In genomic region chr3:25655659-25656058, GRCh38 we compare ENCODE assay signal across 23 cellular contexts. TPM values are rescaled to one million over a fixed set of nuclear protein-coding genes. Genes with fewer than 3 reads are reported as not detected.
DNase-seq lines count a peak whose midpoint lies in the region; ATAC-seq, FAIRE-seq and TF ChIP-seq lines count a peak whose summit lies in the region.
"Had no signal": no experiment of that assay in that cellular context is flagged by ENCODE, and none has a peak within 500 bp of the region (broad histone marks: within the 10 kb centered on the region; RNA-seq: fewer than 3 reads in every experiment).

No MANE protein-coding gene starts in this region.

- no peak overlapping the region for H3K4me3 Mint-ChIP-seq in activated CD4-positive, alpha-beta T cell treated with anti-CD3 and anti-CD28 coated beads, Interleukin-2, amount 10 ng/mL, durations not matched to agents 7 days and 5 days
- H3K4me3 Mint-ChIP-seq in activated naive CD8-positive, alpha-beta T cell treated with anti-CD3 and anti-CD28 coated beads, Interleukin-2, amount 10 ng/mL, durations not matched to agents 7 days and 5 days = no peak overlapping the region
- H3K4me3 Mint-ChIP-seq in naive thymus-derived CD4-positive, alpha-beta T cell = peak overlapping the region; percentile 2 to 76 (median 52)
- H3K4me3 Mint-ChIP-seq: mesothelial cell of epicardium, nephron had no signal

- intact Hi-C loops in naive thymus-derived CD4-positive, alpha-beta T cell (cut with micrococcal nuclease) = loop anchor here in 1 of 2 donors (1.0 kb wide), 1 partner anchor 8 kb away; no protein-coding TSS in a partner anchor

- H3K27ac Mint-ChIP-seq in activated CD4-positive, alpha-beta T cell treated with anti-CD3 and anti-CD28 coated beads, Interleukin-2, amount 10 ng/mL, durations not matched to agents 7 days and 5 days = no peak overlapping the region
- H3K27ac Mint-ChIP-seq in activated naive CD8-positive, alpha-beta T cell treated with anti-CD3 and anti-CD28 coated beads, Interleukin-2, amount 10 ng/mL, durations not matched to agents 7 days and 5 days = no peak overlapping the region
- H3K27ac Mint-ChIP-seq in naive thymus-derived CD4-positive, alpha-beta T cell = peak overlapping the region in 7 of 9 donors; percentile 37 to 83 (median 59)
- H3K27ac Mint-ChIP-seq: activated T-helper 2 cell treated with anti-CD3 and anti-CD28 coated beads, Interferon-gamma antibody, Interleukin-2, Interleukin-4, amounts not matched to agents 10 μg/mL and 5 μg/mL and 100 μg/mL, durations not matched to agents 14 hours and 24 hours and 36 hours; mesothelial cell of epicardium; nephron had no signal

- H3K4me1 ChIP-seq in naive thymus-derived CD4-positive, alpha-beta T cell (ENCODE audit: control insufficient read depth in 2 of 2, insufficient read depth in 2 of 2, low read length in 2 of 2) = peaks cover 47 to 49% of the 10 kb centered on the region in 2 donors

- POLR2A ChIA-PET in activated CD4-positive, alpha-beta T cell treated with anti-CD3 and anti-CD28 coated beads, Interleukin-2, amount 10 ng/mL, durations not matched to agents 7 days and 5 days (lab: Charles Lee) = no interaction called here
- POLR2A ChIA-PET in activated naive CD8-positive, alpha-beta T cell treated with anti-CD3 and anti-CD28 coated beads, Interleukin-2, amount 10 ng/mL, durations not matched to agents 7 days and 5 days (lab: Charles Lee) = no interaction called here
- POLR2A ChIA-PET in naive thymus-derived CD4-positive, alpha-beta T cell (lab: Charles Lee) = no interaction called here

- H3K4me1 Mint-ChIP-seq in activated CD4-positive, alpha-beta T cell treated with anti-CD3 and anti-CD28 coated beads, Interleukin-2, amount 10 ng/mL, durations not matched to agents 7 days and 5 days = peaks cover 54% of the 10 kb centered on the region
- peaks cover 46% of the 10 kb centered on the region for H3K4me1 Mint-ChIP-seq in activated naive CD8-positive, alpha-beta T cell treated with anti-CD3 and anti-CD28 coated beads, Interleukin-2, amount 10 ng/mL, durations not matched to agents 7 days and 5 days
- peaks cover 53 to 96% (median 84%) of the 10 kb centered on the region in 7 donors for H3K4me1 Mint-ChIP-seq in naive thymus-derived CD4-positive, alpha-beta T cell

- peak; percentile 36 for ATAC-seq in activated naive CD8-positive, alpha-beta T cell treated with anti-CD3 and anti-CD28 coated beads, Interleukin-2, amount 10 ng/mL, durations not matched to agents 7 days and 5 days (ENCODE audit: low read depth)
- ATAC-seq in naive thymus-derived CD4-positive, alpha-beta T cell = peak; percentile 49
- ATAC-seq: A549, left ventricle myocardium superior, Right ventricle myocardium inferior had no signal

- no peaks in the 10 kb centered on the region for H3K27me3 ChIP-seq in naive thymus-derived CD4-positive, alpha-beta T cell (ENCODE audit: control insufficient read depth in 2 of 2, insufficient read depth in 2 of 2, low read length in 2 of 2)
- H3K27me3 ChIP-seq: stomach, thyroid gland had no signal

- H3K27ac ChIP-seq in naive thymus-derived CD4-positive, alpha-beta T cell (ENCODE audit: low read depth, low read length) = no peak overlapping the region
- H3K27ac ChIP-seq: A549, PC-9, stomach, thyroid gland, WERI-Rb-1 had no signal

- H3K36me3 Mint-ChIP-seq in activated CD4-positive, alpha-beta T cell treated with anti-CD3 and anti-CD28 coated beads, Interleukin-2, amount 10 ng/mL, durations not matched to agents 7 days and 5 days (ENCODE audit: low read depth) = peaks cover 33% of the 10 kb centered on the region
- peaks cover 35% of the 10 kb centered on the region for H3K36me3 Mint-ChIP-seq in activated naive CD8-positive, alpha-beta T cell treated with anti-CD3 and anti-CD28 coated beads, Interleukin-2, amount 10 ng/mL, durations not matched to agents 7 days and 5 days
- peaks cover 2 to 27% (median 19%) of the 10 kb centered on the region in 5 donors for H3K36me3 Mint-ChIP-seq in naive thymus-derived CD4-positive, alpha-beta T cell

- H3K27me3 Mint-ChIP-seq in activated CD4-positive, alpha-beta T cell treated with anti-CD3 and anti-CD28 coated beads, Interleukin-2, amount 10 ng/mL, durations not matched to agents 7 days and 5 days = no peaks in the 10 kb centered on the region
- H3K27me3 Mint-ChIP-seq in activated naive CD8-positive, alpha-beta T cell treated with anti-CD3 and anti-CD28 coated beads, Interleukin-2, amount 10 ng/mL, durations not matched to agents 7 days and 5 days = no peaks in the 10 kb centered on the region
- no peaks in the 10 kb centered on the region for H3K27me3 Mint-ChIP-seq in naive thymus-derived CD4-positive, alpha-beta T cell

- peak; percentile 32 for FAIRE-seq in D721Med (lab: Jason Lieb, UNC)
- FAIRE-seq: A549, keratinocyte had no signal

- DNase-seq in activated CD4-positive, alpha-beta T cell treated with anti-CD3 and anti-CD28 coated beads, Interleukin-2, amount 10 ng/mL, durations not matched to agents 7 days and 5 days = peak; percentile 8
- no peak for DNase-seq in activated CD4-positive, alpha-beta T cell treated with anti-CD3 and anti-CD28 coated beads for 4 hours
- DNase-seq in D721Med (ENCODE audit: insufficient read length, low spot score) (no peak), dermis blood vessel endothelial cell (no peak), NOMO-1 treated with dmso at 0.1 percent for 144 hours (lab: John Stamatoyannopoulos, UW; ENCODE audit: unreplicated experiment) (no peak), AG08395 (ENCODE audit: low spot score) (no peak)
- DNase-seq in activated naive CD8-positive, alpha-beta T cell treated with anti-CD3 and anti-CD28 coated beads, Interleukin-2, amount 10 ng/mL, durations not matched to agents 7 days and 5 days = no peak
- DNase-seq in naive thymus-derived CD4-positive, alpha-beta T cell = peak in 1 of 9 donors; percentile 13
- DNase-seq: activated CD8-positive, alpha-beta memory T cell treated with anti-CD3 and anti-CD28 coated beads, Interleukin-2, amount 50 U/mL, for 48 hours; left ventricle myocardium superior; NCI-H1417; NCI-H510A; PC-9; stomach; T-helper 9 cell; thyroid gland; WERI-Rb-1 had no signal

- H3K36me3 ChIP-seq in naive thymus-derived CD4-positive, alpha-beta T cell (ENCODE audit: control insufficient read depth in 2 of 3, insufficient read depth in 3 of 3, low read length in 3 of 3) = peaks cover 0 to under 1% (median 0%) of the 10 kb centered on the region in 3 experiments
- H3K36me3 ChIP-seq: stomach, thyroid gland, WERI-Rb-1 had no signal

- TF ChIP-seq CTCF in D721Med (IDR thresholded peaks at IDR 0.05; ENCODE audit: insufficient read depth, missing control alignments) = no peak

- H3K4me3 ChIP-seq in naive thymus-derived CD4-positive, alpha-beta T cell (ENCODE audit: low read length) = no peak overlapping the region
- H3K4me3 ChIP-seq: A549, PC-9, stomach, thyroid gland had no signal

- peaks cover 3% of the 10 kb centered on the region for H3K9me3 Mint-ChIP-seq in activated CD4-positive, alpha-beta T cell treated with anti-CD3 and anti-CD28 coated beads, Interleukin-2, amount 10 ng/mL, durations not matched to agents 7 days and 5 days
- H3K9me3 Mint-ChIP-seq in activated naive CD8-positive, alpha-beta T cell treated with anti-CD3 and anti-CD28 coated beads, Interleukin-2, amount 10 ng/mL, durations not matched to agents 7 days and 5 days = peaks cover 3% of the 10 kb centered on the region
- H3K9me3 Mint-ChIP-seq in naive thymus-derived CD4-positive, alpha-beta T cell = peaks cover 0 to 4% (median 2%) of the 10 kb centered on the region in 11 donors

- CTCF ChIA-PET in activated CD4-positive, alpha-beta T cell treated with anti-CD3 and anti-CD28 coated beads, Interleukin-2, amount 10 ng/mL, durations not matched to agents 7 days and 5 days (lab: Charles Lee) = no interaction called here
- CTCF ChIA-PET in naive thymus-derived CD4-positive, alpha-beta T cell (lab: Charles Lee) = no interaction called here

- no peaks in the 10 kb centered on the region for H3K9me3 ChIP-seq in naive thymus-derived CD4-positive, alpha-beta T cell (ENCODE audit: control insufficient read depth in 2 of 3, low read length in 3 of 3)
- H3K9me3 ChIP-seq: A549, stomach, thyroid gland had no signal

RNA-seq across cellular contexts. Expression of gene TOP2B, which starts 9.0 kb away (rescaled TPM):
- total RNA-seq in activated CD4-positive, alpha-beta T cell treated with anti-CD3 and anti-CD28 coated beads, Interleukin-2, amount 10 ng/mL, durations not matched to agents 7 days and 5 days = 100 to 1,000 TPM; 117 to 122 TPM
- 100 to 1,000 TPM; 139 to 143 TPM for total RNA-seq in activated naive CD8-positive, alpha-beta T cell treated with anti-CD3 and anti-CD28 coated beads, Interleukin-2, amount 10 ng/mL, durations not matched to agents 7 days and 5 days
- total RNA-seq in naive thymus-derived CD4-positive, alpha-beta T cell = 100 to 1,000 TPM; 109 to 190 (median 127) TPM
- 100 to 1,000 TPM in 1 of 2 donors, 10 to 100 TPM in 1; 66.6 to 118 TPM for polyA plus RNA-seq in naive thymus-derived CD4-positive, alpha-beta T cell
- 95.5 and 163 TPM in 2 replicates for total RNA-seq in dermis blood vessel endothelial cell

Comparison
In these comparisons a context has a peak if more than half of its experiments do, and no peak if none do; other contexts are left out.
1. H3K27ac Mint-ChIP-seq: peak in naive thymus-derived CD4-positive, alpha-beta T cell (7 of 9); none in activated CD4-positive, alpha-beta T cell treated with anti-CD3 and anti-CD28 coated beads, Interleukin-2, amount 10 ng/mL, durations not matched to agents 7 days and 5 days (single experiment) and activated naive CD8-positive, alpha-beta T cell treated with anti-CD3 and anti-CD28 coated beads, Interleukin-2, amount 10 ng/mL, durations not matched to agents 7 days and 5 days (single experiment).
2. H3K4me3 Mint-ChIP-seq: peak in naive thymus-derived CD4-positive, alpha-beta T cell (10 of 10); none in activated CD4-positive, alpha-beta T cell treated with anti-CD3 and anti-CD28 coated beads, Interleukin-2, amount 10 ng/mL, durations not matched to agents 7 days and 5 days (single experiment) and activated naive CD8-positive, alpha-beta T cell treated with anti-CD3 and anti-CD28 coated beads, Interleukin-2, amount 10 ng/mL, durations not matched to agents 7 days and 5 days (single experiment).